In the genomic region with DNA sequence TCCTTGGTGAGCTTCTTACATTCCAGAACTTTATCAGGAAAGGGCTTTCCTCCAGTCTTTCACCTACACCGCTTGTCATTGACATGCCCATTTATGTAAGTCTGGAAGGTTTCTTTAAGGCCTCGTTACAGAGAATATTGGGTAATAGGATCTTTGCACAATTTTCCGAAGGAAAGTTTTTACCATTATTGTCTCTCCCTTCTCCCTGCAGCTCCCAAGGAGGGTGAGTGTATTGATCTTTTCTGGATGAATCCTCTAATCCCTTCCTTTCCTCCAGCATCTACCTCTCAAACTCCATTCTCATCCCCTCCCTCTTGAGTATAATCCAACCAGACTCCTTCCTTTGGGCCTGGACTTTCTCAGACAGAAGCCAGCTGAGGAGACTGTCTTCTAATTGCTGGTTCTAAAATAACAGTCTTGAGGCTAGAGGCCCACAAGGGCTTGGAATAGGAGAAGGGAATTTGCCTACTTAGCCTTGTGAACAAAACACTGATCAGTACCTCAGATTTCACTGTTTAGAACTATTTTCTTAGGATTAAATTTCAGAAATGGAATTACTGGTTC, we compare ENCODE assay signal across 13 cellular contexts. TPM values are rescaled to one million over a fixed set of nuclear protein-coding genes. Genes with fewer than 3 reads are reported as not detected.
DNase-seq lines count a peak whose midpoint lies in the region; ATAC-seq, FAIRE-seq and TF ChIP-seq lines count a peak whose summit lies in the region.
"Had no signal": no experiment of that assay in that cellular context is flagged by ENCODE, and none has a peak within 500 bp of the region (broad histone marks: within the 10 kb centered on the region; RNA-seq: fewer than 3 reads in every experiment).

No MANE protein-coding gene starts in this region.

- peaks cover 38% of the 10 kb centered on the region for H4K20me1 ChIP-seq in osteoblast (ENCODE audit: insufficient read depth, low read length)

- H3K9me3 ChIP-seq in osteoblast (ENCODE audit: low read depth, low read length), result no peaks in the 10 kb centered on the region
- H3K9me3 ChIP-seq: body of pancreas had no signal

- H3K36me3 ChIP-seq in osteoblast (ENCODE audit: insufficient read depth, low read length), result no peaks in the 10 kb centered on the region

- no peaks in the 10 kb centered on the region for H3K27me3 Mint-ChIP-seq in endothelial cell (ENCODE audit: unreplicated experiment)
- H3K27me3 Mint-ChIP-seq in activated CD4-positive, alpha-beta T cell treated with anti-CD3 and anti-CD28 coated beads, Interleukin-2, amount 10 ng/mL, durations not matched to agents 7 days and 5 days, result no peaks in the 10 kb centered on the region
- H3K27me3 Mint-ChIP-seq: activated CD8-positive, alpha-beta T cell treated with anti-CD3 and anti-CD28 coated beads for 36 hours; naive B cell had no signal

- H3K4me1 ChIP-seq in osteoblast (ENCODE audit: insufficient read depth, low read length) (peaks cover 26% of the 10 kb centered on the region), foreskin keratinocyte (peaks cover 5% of the 10 kb centered on the region)

- POLR2A ChIA-PET in activated CD4-positive, alpha-beta T cell treated with anti-CD3 and anti-CD28 coated beads, Interleukin-2, amount 10 ng/mL, durations not matched to agents 7 days and 5 days (lab: Charles Lee), result no interaction called here

- H3K27ac Mint-ChIP-seq in endothelial cell (ENCODE audit: unreplicated experiment), result peak overlapping the region; percentile 16
- no peak overlapping the region for H3K27ac Mint-ChIP-seq in activated CD4-positive, alpha-beta T cell treated with anti-CD3 and anti-CD28 coated beads, Interleukin-2, amount 10 ng/mL, durations not matched to agents 7 days and 5 days
- H3K27ac Mint-ChIP-seq: activated CD8-positive, alpha-beta T cell treated with anti-CD3 and anti-CD28 coated beads for 36 hours had no signal

- DNase-seq in D721Med (ENCODE audit: insufficient read length, low spot score) (no peak), NCI-H69 (lab: John Stamatoyannopoulos, UW) (peak; percentile 41), endothelial cell (ENCODE audit: low spot score) (no peak), osteoblast (ENCODE audit: insufficient read length, low spot score, missing footprints) (no peak), foreskin keratinocyte (no peak)
- DNase-seq in effector CD8-positive, alpha-beta T cell (lab: John Stamatoyannopoulos, UW), result no peak
- no peak for DNase-seq in stimulated activated CD4-positive, alpha-beta T cell treated with anti-CD3 and anti-CD28 coated beads, Interleukin-12 subunit alpha, Interleukin-12 subunit beta, amount 100 ng/mL, for 4 hours
- DNase-seq in activated CD4-positive, alpha-beta T cell treated with anti-CD3 and anti-CD28 coated beads, Interleukin-2, amount 10 ng/mL, durations not matched to agents 7 days and 5 days, result no peak
- DNase-seq: activated CD8-positive, alpha-beta T cell treated with anti-CD3 and anti-CD28 coated beads for 36 hours; body of pancreas; DMS153; naive B cell; RPMI8226 had no signal

- no peak for ATAC-seq in foreskin keratinocyte
- ATAC-seq: activated CD8-positive, alpha-beta T cell treated with anti-CD3 and anti-CD28 coated beads for 36 hours; body of pancreas had no signal

- H3K4me3 Mint-ChIP-seq in endothelial cell (ENCODE audit: unreplicated experiment), result no peak overlapping the region
- no peak overlapping the region for H3K4me3 Mint-ChIP-seq in activated CD4-positive, alpha-beta T cell treated with anti-CD3 and anti-CD28 coated beads, Interleukin-2, amount 10 ng/mL, durations not matched to agents 7 days and 5 days
- H3K4me3 Mint-ChIP-seq: activated CD8-positive, alpha-beta T cell treated with anti-CD3 and anti-CD28 coated beads for 36 hours had no signal

- H3K27me3 ChIP-seq in osteoblast (ENCODE audit: insufficient read depth, low read length) (no peaks in the 10 kb centered on the region), foreskin keratinocyte (no peaks in the 10 kb centered on the region)
- H3K27me3 ChIP-seq: body of pancreas had no signal

- TF ChIP-seq CTCF in D721Med (IDR thresholded peaks at IDR 0.05; ENCODE audit: insufficient read depth, missing control alignments) (no peak), endothelial cell (IDR thresholded peaks at IDR 0.05; ENCODE audit: unreplicated experiment) (no peak), osteoblast (IDR thresholded peaks at IDR 0.05; ENCODE audit: extremely low read depth, low read depth, low read length) (no peak), foreskin keratinocyte (conservative IDR thresholded peaks at IDR 0.05) (no peak)

- H3K9me3 Mint-ChIP-seq in endothelial cell (ENCODE audit: unreplicated experiment), result no peaks in the 10 kb centered on the region
- no peaks in the 10 kb centered on the region for H3K9me3 Mint-ChIP-seq in activated CD4-positive, alpha-beta T cell treated with anti-CD3 and anti-CD28 coated beads, Interleukin-2, amount 10 ng/mL, durations not matched to agents 7 days and 5 days
- H3K9me3 Mint-ChIP-seq: activated CD8-positive, alpha-beta T cell treated with anti-CD3 and anti-CD28 coated beads for 36 hours had no signal

- H2AFZ ChIP-seq in osteoblast (ENCODE audit: low read length), result no peak overlapping the region

- peak; percentile 60 for FAIRE-seq in D721Med (lab: Jason Lieb, UNC)

- H3K27ac ChIP-seq in osteoblast (ENCODE audit: low read depth, low read length) (peak overlapping the region; percentile 2), foreskin keratinocyte (no peak overlapping the region)
- H3K27ac ChIP-seq: body of pancreas had no signal

- H3K36me3 Mint-ChIP-seq in endothelial cell (ENCODE audit: low read depth, unreplicated experiment), result no peaks in the 10 kb centered on the region
- peaks cover 5% of the 10 kb centered on the region for H3K36me3 Mint-ChIP-seq in activated CD4-positive, alpha-beta T cell treated with anti-CD3 and anti-CD28 coated beads, Interleukin-2, amount 10 ng/mL, durations not matched to agents 7 days and 5 days (ENCODE audit: low read depth)

- H3K79me2 ChIP-seq in osteoblast (ENCODE audit: insufficient read depth, low read length), result peaks cover 100% of the 10 kb centered on the region

- peaks cover 9% of the 10 kb centered on the region for H3K4me1 Mint-ChIP-seq in endothelial cell (ENCODE audit: unreplicated experiment)
- H3K4me1 Mint-ChIP-seq in activated CD4-positive, alpha-beta T cell treated with anti-CD3 and anti-CD28 coated beads, Interleukin-2, amount 10 ng/mL, durations not matched to agents 7 days and 5 days, result peaks cover 61% of the 10 kb centered on the region

- peak overlapping the region; percentile 25 for H3K4me2 ChIP-seq in osteoblast (ENCODE audit: insufficient read depth, low read length)

- H3K4me3 ChIP-seq in osteoblast (ENCODE audit: insufficient read depth, low read length), result no peak overlapping the region
- H3K4me3 ChIP-seq: body of pancreas had no signal

- CTCF ChIA-PET in activated CD4-positive, alpha-beta T cell treated with anti-CD3 and anti-CD28 coated beads, Interleukin-2, amount 10 ng/mL, durations not matched to agents 7 days and 5 days (lab: Charles Lee), result interaction anchor here (1.7 kb wide), 1 partner anchor 198 kb away, joined by 4 read pairs; no protein-coding TSS in a partner anchor

RNA-seq across cellular contexts. Expression of gene WNK1, which starts 21.8 kb away (rescaled TPM):
- total RNA-seq in endothelial cell (ENCODE audit: unreplicated experiment) (160 TPM), osteoblast (110 and 127 TPM in 2 replicates), foreskin keratinocyte (97.5 and 100 TPM in 2 replicates)
- 9.0 and 13.1 TPM in 2 replicates for polyA plus RNA-seq in foreskin keratinocyte
- 100 to 1,000 TPM; 162 to 170 TPM for total RNA-seq in activated CD4-positive, alpha-beta T cell treated with anti-CD3 and anti-CD28 coated beads, Interleukin-2, amount 10 ng/mL, durations not matched to agents 7 days and 5 days
